13 cellular contexts compared by ENCODE assay signal in the genomic region with DNA sequence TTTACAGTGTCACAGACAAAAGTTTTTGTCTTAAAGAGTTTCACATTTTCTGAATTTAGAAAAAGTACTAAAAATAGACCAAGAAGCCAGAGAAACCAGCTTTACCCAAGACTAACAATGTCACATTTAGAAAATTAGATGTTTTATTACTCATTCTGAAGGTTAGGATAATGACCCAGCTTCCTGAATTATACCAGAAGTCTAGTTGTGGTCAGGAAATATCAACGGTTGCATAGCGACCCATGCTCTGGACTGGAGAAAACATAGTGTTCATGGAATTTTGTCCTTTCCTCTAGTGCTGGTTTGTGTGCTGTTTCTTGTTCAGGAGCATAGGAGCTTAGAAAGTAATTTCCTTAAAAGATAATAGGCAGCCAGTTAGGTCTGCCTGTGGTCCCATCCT. TPM values are rescaled to one million over a fixed set of nuclear protein-coding genes. Genes with fewer than 3 reads are reported as not detected.
DNase-seq lines count a peak whose midpoint lies in the region; ATAC-seq and TF ChIP-seq lines count a peak whose summit lies in the region.
"Had no signal": no experiment of that assay in that cellular context is flagged by ENCODE, and none has a peak within 500 bp of the region (broad histone marks: within the 10 kb centered on the region; RNA-seq: fewer than 3 reads in every experiment).

No MANE protein-coding gene starts in this region.

- H3K36me3 ChIP-seq in left lung (no peaks in the 10 kb centered on the region), thyroid gland (no peaks in the 10 kb centered on the region)

- peak; percentile 62 for ATAC-seq in left lung

- CTCF ChIA-PET in activated naive CD4-positive, alpha-beta T cell treated with anti-CD3 and anti-CD28 coated beads, Interleukin-2, amount 10 ng/mL, durations not matched to agents 7 days and 5 days (lab: Charles Lee): no interaction called here

- no peaks in the 10 kb centered on the region for H3K27me3 Mint-ChIP-seq in activated naive CD4-positive, alpha-beta T cell treated with anti-CD3 and anti-CD28 coated beads, Interleukin-2, amount 10 ng/mL, durations not matched to agents 7 days and 5 days
- H3K27me3 Mint-ChIP-seq in activated T-helper 2 cell treated with anti-CD3 and anti-CD28 coated beads, Interferon-gamma antibody, Interleukin-2, Interleukin-4, amounts not matched to agents 10 μg/mL and 5 μg/mL and 100 μg/mL, durations not matched to agents 14 hours and 24 hours and 36 hours (ENCODE audit: low read depth): no peaks in the 10 kb centered on the region
- H3K27me3 Mint-ChIP-seq: naive B cell had no signal

- no peak overlapping the region for H3K4me3 Mint-ChIP-seq in activated naive CD4-positive, alpha-beta T cell treated with anti-CD3 and anti-CD28 coated beads, Interleukin-2, amount 10 ng/mL, durations not matched to agents 7 days and 5 days
- H3K4me3 Mint-ChIP-seq in activated T-helper 2 cell treated with anti-CD3 and anti-CD28 coated beads, Interferon-gamma antibody, Interleukin-2, Interleukin-4, amounts not matched to agents 10 μg/mL and 5 μg/mL and 100 μg/mL, durations not matched to agents 14 hours and 24 hours and 36 hours (ENCODE audit: low read depth): no peak overlapping the region
- H3K4me3 Mint-ChIP-seq: naive B cell had no signal

- no peak for TF ChIP-seq POLR2A in thyroid gland (IDR thresholded peaks at IDR 0.05)

- TF ChIP-seq CTCF in left lung (IDR thresholded peaks at IDR 0.05): no peak
- no peak for TF ChIP-seq CTCF in thyroid gland (IDR thresholded peaks at IDR 0.05)

- intact Hi-C loops in left lung (cut with DNase I): no loop called here
- intact Hi-C loops in thyroid gland (cut with DNase I): no loop called here
- intact Hi-C loops in activated T-helper 2 cell treated with anti-CD3 and anti-CD28 coated beads, Interferon-gamma antibody, Interleukin-2, Interleukin-4, amounts not matched to agents 10 μg/mL and 5 μg/mL and 100 μg/mL, durations not matched to agents 14 hours and 24 hours and 36 hours (cut with micrococcal nuclease): no loop called here

- H3K27me3 ChIP-seq in left lung (no peaks in the 10 kb centered on the region), thyroid gland (no peaks in the 10 kb centered on the region)

- no peak overlapping the region for H3K27ac ChIP-seq in left lung
- H3K27ac ChIP-seq in thyroid gland: no peak overlapping the region
- H3K27ac ChIP-seq: C4-2B had no signal

- DNase-seq in AG08396 (ENCODE audit: low spot score) (peak; percentile 56), KBM-7 (peak; percentile 57), brain pericyte (ENCODE audit: low read depth, low spot score) (peak; percentile 18), left lung (no peak), NCI-H524 treated with DMSO at 0.1 percent for 48 hours (lab: John Stamatoyannopoulos, UW) (no peak), thyroid gland (no peak)
- DNase-seq in activated naive CD4-positive, alpha-beta T cell treated with anti-CD3 and anti-CD28 coated beads, Interleukin-2, amount 10 ng/mL, durations not matched to agents 7 days and 5 days: no peak
- DNase-seq in activated T-helper 2 cell treated with anti-CD3 and anti-CD28 coated beads, Interferon-gamma antibody, Interleukin-2, Interleukin-4, amounts not matched to agents 10 μg/mL and 5 μg/mL and 100 μg/mL, durations not matched to agents 14 hours and 24 hours and 36 hours (ENCODE audit: low spot score): no peak
- DNase-seq: activated CD4-positive, CD25-positive, alpha-beta regulatory T cell treated with anti-CD3 and anti-CD28 coated beads, Interleukin-2, amount 50 U/mL, for 72 hours; naive B cell; NCI-H2081; SIG-M5 had no signal

- H3K9me3 ChIP-seq in left lung (no peaks in the 10 kb centered on the region), thyroid gland (no peaks in the 10 kb centered on the region)

- in situ Hi-C loops in KBM-7 (cut with MboI; ENCODE audit: low pct_unique_long_range_greater_than_20kb, low sequenced_read_pairs): no loop called here

- no peaks in the 10 kb centered on the region for H3K4me1 Mint-ChIP-seq in activated naive CD4-positive, alpha-beta T cell treated with anti-CD3 and anti-CD28 coated beads, Interleukin-2, amount 10 ng/mL, durations not matched to agents 7 days and 5 days
- H3K4me1 Mint-ChIP-seq in activated T-helper 2 cell treated with anti-CD3 and anti-CD28 coated beads, Interferon-gamma antibody, Interleukin-2, Interleukin-4, amounts not matched to agents 10 μg/mL and 5 μg/mL and 100 μg/mL, durations not matched to agents 14 hours and 24 hours and 36 hours (ENCODE audit: low read depth): no peaks in the 10 kb centered on the region
- H3K4me1 Mint-ChIP-seq: naive B cell had no signal

- 59 to 67% methylated on average over 2 of the region's 2 CpGs for WGBS in thyroid gland, 2 donors

- no peak overlapping the region for H3K4me3 ChIP-seq in left lung
- no peak overlapping the region for H3K4me3 ChIP-seq in thyroid gland (replicated peaks in 1 of 3)

- H3K9me3 Mint-ChIP-seq in activated naive CD4-positive, alpha-beta T cell treated with anti-CD3 and anti-CD28 coated beads, Interleukin-2, amount 10 ng/mL, durations not matched to agents 7 days and 5 days: no peaks in the 10 kb centered on the region
- H3K9me3 Mint-ChIP-seq in activated T-helper 2 cell treated with anti-CD3 and anti-CD28 coated beads, Interferon-gamma antibody, Interleukin-2, Interleukin-4, amounts not matched to agents 10 μg/mL and 5 μg/mL and 100 μg/mL, durations not matched to agents 14 hours and 24 hours and 36 hours: no peaks in the 10 kb centered on the region

- H3K36me3 Mint-ChIP-seq in activated naive CD4-positive, alpha-beta T cell treated with anti-CD3 and anti-CD28 coated beads, Interleukin-2, amount 10 ng/mL, durations not matched to agents 7 days and 5 days: no peaks in the 10 kb centered on the region
- H3K36me3 Mint-ChIP-seq in activated T-helper 2 cell treated with anti-CD3 and anti-CD28 coated beads, Interferon-gamma antibody, Interleukin-2, Interleukin-4, amounts not matched to agents 10 μg/mL and 5 μg/mL and 100 μg/mL, durations not matched to agents 14 hours and 24 hours and 36 hours (ENCODE audit: low read depth): no peaks in the 10 kb centered on the region
- H3K36me3 Mint-ChIP-seq: naive B cell had no signal

- H3K27ac Mint-ChIP-seq in activated naive CD4-positive, alpha-beta T cell treated with anti-CD3 and anti-CD28 coated beads, Interleukin-2, amount 10 ng/mL, durations not matched to agents 7 days and 5 days: no peak overlapping the region
- H3K27ac Mint-ChIP-seq in activated T-helper 2 cell treated with anti-CD3 and anti-CD28 coated beads, Interferon-gamma antibody, Interleukin-2, Interleukin-4, amounts not matched to agents 10 μg/mL and 5 μg/mL and 100 μg/mL, durations not matched to agents 14 hours and 24 hours and 36 hours: no peak overlapping the region
- H3K27ac Mint-ChIP-seq: naive B cell had no signal

- H3K4me1 ChIP-seq in left lung (no peaks in the 10 kb centered on the region), thyroid gland (no peaks in the 10 kb centered on the region)

RNA-seq across cellular contexts. Expression of gene DPPA2, which starts 59.0 kb away (rescaled TPM):
- total RNA-seq in left lung: not detected
- total RNA-seq in thyroid gland: not detected
- not detected in 2 replicates for total RNA-seq in activated T-helper 2 cell treated with anti-CD3 and anti-CD28 coated beads, Interferon-gamma antibody, Interleukin-2, Interleukin-4, amounts not matched to agents 10 μg/mL and 5 μg/mL and 100 μg/mL, durations not matched to agents 14 hours and 24 hours and 36 hours

Comparison
In these comparisons a context has a peak if more than half of its experiments do, and no peak if none do; other contexts are left out.
1. DNase-seq: peak in AG08396 (single experiment), KBM-7 (single experiment) and brain pericyte (single experiment); none in left lung (0 of 2), NCI-H524 treated with DMSO at 0.1 percent for 48 hours (single experiment), activated naive CD4-positive, alpha-beta T cell treated with anti-CD3 and anti-CD28 coated beads, Interleukin-2, amount 10 ng/mL, durations not matched to agents 7 days and 5 days (single experiment), thyroid gland (0 of 2) and activated T-helper 2 cell treated with anti-CD3 and anti-CD28 coated beads, Interferon-gamma antibody, Interleukin-2, Interleukin-4, amounts not matched to agents 10 μg/mL and 5 μg/mL and 100 μg/mL, durations not matched to agents 14 hours and 24 hours and 36 hours (single experiment).